Comparison of ENCODE assay signal across 12 cellular contexts in the genomic region with DNA sequence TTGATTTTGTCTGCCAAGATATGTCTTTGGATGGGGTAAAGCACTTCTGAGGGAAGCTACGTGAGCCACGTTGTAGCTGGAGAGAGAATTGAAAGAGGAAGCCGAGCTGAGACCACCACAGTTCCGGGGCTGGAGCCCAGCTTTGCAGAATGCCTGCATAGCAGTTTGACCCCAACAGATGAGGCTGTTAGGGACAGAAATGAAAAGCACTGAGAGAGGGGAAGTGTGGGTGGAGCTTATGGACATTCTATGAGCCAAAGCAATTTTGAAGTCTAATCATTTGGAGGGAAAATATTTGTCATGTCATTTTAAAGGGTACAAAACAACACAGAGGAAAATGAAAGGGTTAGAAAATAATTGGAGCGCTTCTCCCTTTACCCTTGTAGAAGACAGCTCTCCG. TPM values are rescaled to one million over a fixed set of nuclear protein-coding genes. Genes with fewer than 3 reads are reported as not detected.
DNase-seq lines count a peak whose midpoint lies in the region; ATAC-seq, FAIRE-seq and TF ChIP-seq lines count a peak whose summit lies in the region.
"Had no signal": no experiment of that assay in that cellular context is flagged by ENCODE, and none has a peak within 500 bp of the region (broad histone marks: within the 10 kb centered on the region; RNA-seq: fewer than 3 reads in every experiment).

No MANE protein-coding gene starts in this region.

- in situ Hi-C loops in GM23248 (cut with MboI), result no loop called here

- H2AFZ ChIP-seq in GM23248 (peak overlapping the region; percentile 78), astrocyte (ENCODE audit: low read depth, low read length) (no peak overlapping the region)

- no peak overlapping the region for H3K27ac Mint-ChIP-seq in astrocyte (ENCODE audit: unreplicated experiment)

- peaks cover 12% of the 10 kb centered on the region for H3F3A ChIP-seq in GM23248 (ENCODE audit: insufficient read depth)

- no peaks in the 10 kb centered on the region for H4K20me1 ChIP-seq in GM23248 (ENCODE audit: insufficient read depth)
- H4K20me1 ChIP-seq in astrocyte (ENCODE audit: insufficient read depth, low read length), result no peaks in the 10 kb centered on the region

- no peak for ATAC-seq in GM21619 (IDR thresholded peaks at IDR 0.05; ENCODE audit: unreplicated experiment)

- H3K4me3 ChIP-seq in GM23248 (no peak overlapping the region), astrocyte (ENCODE audit: insufficient read depth, low read depth, low read length) (no peak overlapping the region)

- H3K4me1 ChIP-seq in GM23248 (ENCODE audit: insufficient read depth) (peaks cover 40% of the 10 kb centered on the region), astrocyte (ENCODE audit: insufficient read depth, low read length) (peaks cover 17% of the 10 kb centered on the region)

- TF ChIP-seq CTCF in astrocyte (IDR thresholded peaks at IDR 0.05; ENCODE audit: insufficient read depth, low read depth, low read length), result no peak

- H3K27me3 Mint-ChIP-seq in astrocyte (ENCODE audit: low read depth, unreplicated experiment), result no peaks in the 10 kb centered on the region

- H3K36me3 Mint-ChIP-seq in astrocyte (ENCODE audit: low read depth, unreplicated experiment), result no peaks in the 10 kb centered on the region

- peak overlapping the region; percentile 28 for H3K4me3 Mint-ChIP-seq in astrocyte (ENCODE audit: unreplicated experiment)

- no peaks in the 10 kb centered on the region for H3K27me3 ChIP-seq in GM23248 (replicated peaks; ENCODE audit: insufficient read depth)
- H3K27me3 ChIP-seq in astrocyte (ENCODE audit: insufficient read depth, low read length), result no peaks in the 10 kb centered on the region

- H3K79me2 ChIP-seq in GM23248 (ENCODE audit: insufficient read depth) (no peaks in the 10 kb centered on the region), astrocyte (ENCODE audit: insufficient read depth, low read length) (no peaks in the 10 kb centered on the region)

- H3K9me3 Mint-ChIP-seq in astrocyte (ENCODE audit: unreplicated experiment), result peaks cover 1% of the 10 kb centered on the region

- no peak overlapping the region for H3K4me2 ChIP-seq in GM23248 (ENCODE audit: unreplicated experiment)
- no peak overlapping the region for H3K4me2 ChIP-seq in astrocyte (ENCODE audit: low read length)

- no peak for FAIRE-seq in astrocyte (lab: Jason Lieb, UNC)
- FAIRE-seq: G401.6, H54 had no signal

- 23 to 27% methylated on average over 6 of the region's 6 CpGs for WGBS in GM23248 (ENCODE audit: low coverage in 1 of 2, low lambda C conversion rate in 2 of 2, missing lambda C conversion rate in 2 of 2), 2 experiments

- H3K9me3 ChIP-seq in GM23248 (ENCODE audit: low read depth), result no peaks in the 10 kb centered on the region
- H3K9me3 ChIP-seq in astrocyte (ENCODE audit: insufficient read depth, low read depth, low read length), result no peaks in the 10 kb centered on the region

- H3K9me2 ChIP-seq in GM23248 (ENCODE audit: insufficient read depth), result no peaks in the 10 kb centered on the region

- no peak overlapping the region for H3K27ac ChIP-seq in GM23248
- no peak overlapping the region for H3K27ac ChIP-seq in astrocyte (ENCODE audit: low read depth, low read length)

- H3K36me3 ChIP-seq in GM23248 (ENCODE audit: low read depth) (no peaks in the 10 kb centered on the region), astrocyte (ENCODE audit: insufficient read depth, low read length) (no peaks in the 10 kb centered on the region)

- peaks cover 33% of the 10 kb centered on the region for H3K4me1 Mint-ChIP-seq in astrocyte (ENCODE audit: low read depth, unreplicated experiment)

- no peak overlapping the region for H3K9ac ChIP-seq in GM23248
- no peak overlapping the region for H3K9ac ChIP-seq in astrocyte (ENCODE audit: low read length)

- DNase-seq in GM23248, result no peak
- DNase-seq in NCI-H748 (lab: John Stamatoyannopoulos, UW; ENCODE audit: unreplicated experiment), result peak; percentile 38
- no peak for DNase-seq in astrocyte (ENCODE audit: low read depth)
- peak; percentile 39 for DNase-seq in pons (ENCODE audit: low spot score)
- DNase-seq in NCI-H1694 (lab: John Stamatoyannopoulos, UW), result no peak
- DNase-seq in NCI-H1417 treated with DMSO at 0.1 percent for 48 hours (lab: John Stamatoyannopoulos, UW), result no peak
- DNase-seq: activated CD4-positive, alpha-beta T cell treated with anti-CD3 and anti-CD28 coated beads for 48 hours; NCI-H146; stimulated activated CD4-positive, alpha-beta T cell treated with anti-CD3 and anti-CD28 coated beads, Interleukin-2, amount 100 ng/mL, for 24 hours had no signal

RNA-seq across cellular contexts. Expression of gene LIPC, which starts 45.4 kb away (rescaled TPM):
- total RNA-seq in GM23248 (2014; rRNA removed; shearing (Covaris generic)), result 0.38 and 0.43 TPM in 2 replicates
- 0.63 and 1.1 TPM in 2 replicates for polyA plus RNA-seq in GM23248 (2016; fragmentation: Nextera tagmentation; extraction: Ambion mirVana)
- not detected in 2 replicates for total RNA-seq in astrocyte

Comparison
In these comparisons a context has a peak if more than half of its experiments do, and no peak if none do; other contexts are left out.
1. DNase-seq: peak in NCI-H748 (single experiment) and pons (single experiment); none in GM23248 (single experiment), astrocyte (single experiment), NCI-H1694 (single experiment) and NCI-H1417 treated with DMSO at 0.1 percent for 48 hours (single experiment).